Comparison of ENCODE assay signal across 8 cellular contexts in genomic region chr4:118575057-118575456, GRCh38.
DNase-seq lines count a peak whose midpoint lies in the region; ATAC-seq and TF ChIP-seq lines count a peak whose summit lies in the region.
"Not testable (repeated sequence)": the region's sequence is repeated elsewhere in the genome, so short reads cannot be mapped to it uniquely, and the experiment has no call there.

No MANE protein-coding gene starts in this region.

- not testable (repeated sequence) for H3K23ac ChIP-seq in mesendoderm (ENCODE audit: low read length)

- not testable (repeated sequence) for H3K18ac ChIP-seq in mesendoderm (ENCODE audit: low read length)

- H3K79me1 ChIP-seq in mesendoderm (ENCODE audit: low read length): not testable (repeated sequence)

- not testable (repeated sequence) for H2BK5ac ChIP-seq in mesendoderm (ENCODE audit: low read length)

- DNase-seq in A172 (ENCODE audit: low spot score) (peak; percentile 19), GM23248 (peak; percentile 36), NCI-H226 (peak; percentile 26), astrocyte of the hippocampus (ENCODE audit: low read depth, low spot score) (peak; percentile 32), dedifferentiated amniotic fluid mesenchymal stem cell (ENCODE audit: extremely low spot score) (peak; percentile 20), mesendoderm (peak; percentile 40)
- DNase-seq in heart right ventricle; smooth muscle cell (lab: John Stamatoyannopoulos, UW; ENCODE audit: unreplicated experiment): not testable (repeated sequence)

- not testable (repeated sequence) for H4K5ac ChIP-seq in mesendoderm (ENCODE audit: low read length)

- not testable (repeated sequence) for H3K4me3 ChIP-seq in GM23248; heart right ventricle; mesendoderm (ENCODE audit: low read length); smooth muscle cell

- H3K27me3 ChIP-seq in GM23248 (replicated peaks; ENCODE audit: insufficient read depth); heart right ventricle; mesendoderm (ENCODE audit: insufficient read depth, low read length, poor library complexity); smooth muscle cell (ENCODE audit: low read depth): not testable (repeated sequence)

- in situ Hi-C loops in GM23248 (cut with MboI): not testable (repeated sequence)

- not testable (repeated sequence) for TF ChIP-seq CTCF in heart right ventricle (IDR thresholded peaks at IDR 0.05); smooth muscle cell (IDR thresholded peaks at IDR 0.05; ENCODE audit: borderline replicate concordance, insufficient read depth, poor library complexity, severe bottlenecking)

- not testable (repeated sequence) for H3K4ac ChIP-seq in mesendoderm (ENCODE audit: low read depth, low read length)

- H3K9ac ChIP-seq in GM23248; mesendoderm (ENCODE audit: low read length); smooth muscle cell (ENCODE audit: low read depth): not testable (repeated sequence)

- H3K36me3 ChIP-seq in GM23248 (ENCODE audit: low read depth); heart right ventricle; mesendoderm (ENCODE audit: control insufficient read depth, insufficient read depth, low read length); smooth muscle cell (ENCODE audit: low read depth): not testable (repeated sequence)

- not testable (repeated sequence) for H2BK15ac ChIP-seq in mesendoderm (replicated peaks; ENCODE audit: low read depth)

- H3F3A ChIP-seq in GM23248 (ENCODE audit: insufficient read depth); smooth muscle cell (ENCODE audit: low read depth): not testable (repeated sequence)

- not testable (repeated sequence) for H3K9me3 ChIP-seq in GM23248 (ENCODE audit: low read depth); heart right ventricle; smooth muscle cell (replicated peaks; ENCODE audit: low read depth)

- H3K4me1 ChIP-seq in GM23248 (ENCODE audit: insufficient read depth); heart right ventricle; mesendoderm (ENCODE audit: control insufficient read depth, low read depth, low read length); smooth muscle cell (ENCODE audit: low read depth): not testable (repeated sequence)

- H2AK5ac ChIP-seq in mesendoderm (ENCODE audit: low read length): not testable (repeated sequence)

- peak overlapping the region; percentile 27; the same call in 1 of the 2 replicates for H3K27ac ChIP-seq in GM23248
- peak overlapping the region in 4 of 10 donors; percentile 3 to 58 (median 42) for H3K27ac ChIP-seq in heart right ventricle
- not testable (repeated sequence) for H3K27ac ChIP-seq in mesendoderm (ENCODE audit: low read depth, low read length); smooth muscle cell (ENCODE audit: low read depth)

- H3K79me2 ChIP-seq in GM23248 (ENCODE audit: insufficient read depth); mesendoderm (ENCODE audit: control insufficient read depth, insufficient read depth, low read length); smooth muscle cell (ENCODE audit: low read depth): not testable (repeated sequence)

- ATAC-seq in heart right ventricle: peak; percentile 55 to 94 (median 78)

- peak overlapping the region; percentile 42 for H3K4me2 ChIP-seq in GM23248 (ENCODE audit: unreplicated experiment)
- not testable (repeated sequence) for H3K4me2 ChIP-seq in mesendoderm (ENCODE audit: low read length); smooth muscle cell

- WGBS in GM23248 (ENCODE audit: low coverage in 1 of 2, low lambda C conversion rate in 2 of 2, missing lambda C conversion rate in 2 of 2), 2 experiments: 74 to 85% methylated on average over 1 of the region's 1 CpG
- WGBS in heart right ventricle, 2 donors: 22 to 30% methylated on average over 1 of the region's 1 CpG
- no CpG with 5 or more reads among the region's 1 CpG for WGBS in mesendoderm (ENCODE audit: extremely low coverage, insufficient coverage, low lambda C conversion rate)
- 50% methylated on average over 1 of the region's 1 CpG for WGBS in smooth muscle cell (ENCODE audit: low lambda C conversion rate)

- H3K56ac ChIP-seq in mesendoderm (ENCODE audit: low read length): not testable (repeated sequence)

- not testable (repeated sequence) for H4K20me1 ChIP-seq in GM23248 (ENCODE audit: insufficient read depth); smooth muscle cell (ENCODE audit: low read depth)

- intact Hi-C loops in heart right ventricle (cut with DNase I): not testable (repeated sequence)

- not testable (repeated sequence) for H4K8ac ChIP-seq in mesendoderm (ENCODE audit: low read depth, low read length)

- H2AFZ ChIP-seq in GM23248: peak overlapping the region; percentile 62
- H2AFZ ChIP-seq in smooth muscle cell (ENCODE audit: low read depth): peak overlapping the region; percentile 37

- H2BK120ac ChIP-seq in mesendoderm (ENCODE audit: low read depth, low read length): not testable (repeated sequence)

- not testable (repeated sequence) for H3K9me2 ChIP-seq in GM23248 (ENCODE audit: insufficient read depth)
